8 cellular contexts compared by ENCODE assay signal in genomic region chr16:67659675-67660563, GRCh38. TPM values are rescaled to one million over a fixed set of nuclear protein-coding genes. Genes with fewer than 3 reads are reported as not detected.
DNase-seq lines count a peak whose midpoint lies in the region; ATAC-seq and TF ChIP-seq lines count a peak whose summit lies in the region.

ACD (minus strand) TSS chr16:67660260; CDS start chr16:67660220, 40 bp downstream.

- peak; percentile 91 for TF ChIP-seq POLR2A in GM18526 (IDR thresholded peaks at IDR 0.05; ENCODE audit: extremely low read depth, insufficient read length)
- TF ChIP-seq POLR2A in spleen (IDR thresholded peaks at IDR 0.05): peak; percentile 69 to 73 (median 73)

- peak within 1 kb of the TSS; percentile 81 to 99 (median 96) for H3K27ac ChIP-seq in spleen

- POLR2A ChIA-PET in activated B cell treated with CpG ODN at 0.5 μM for 24 hours (lab: Charles Lee): interaction anchor here (0.6 to 3.6 kb wide), 28 partner anchors 9 to 425 kb away, joined by 3 to 32 read pairs (median 4); partner anchors contain the start of genes ATP6V0D1, CARMIL2, CTCF and FHOD1

- H3K27me3 ChIP-seq in spleen (replicated peaks in 1 of 7): peaks cover 0 to 3% (median 0%) of the 10 kb centered on the region in 7 donors

- H3K4me3 ChIP-seq in cardiac fibroblast (replicated peaks in 1 of 2; ENCODE audit: low read depth in 2 of 2, low read length in 2 of 2) (peak within 1 kb of the TSS; percentile 83 to 87), spleen (peak within 1 kb of the TSS; percentile 65 to 97 (median 89))

- peaks cover 26% of the 10 kb centered on the region for H3K4me1 Mint-ChIP-seq in activated B cell treated with CpG ODN at 0.5 μM for 24 hours
- H3K4me1 Mint-ChIP-seq in immature natural killer cell: peaks cover 9 to 19% of the 10 kb centered on the region in 2 donors

- DNase-seq in ACHN (peak; percentile 96), NCI-H2196 treated with DMSO at 0.1 percent for 48 hours (lab: John Stamatoyannopoulos, UW; ENCODE audit: unreplicated experiment) (peak; percentile 45), activated B cell treated with CpG ODN at 0.5 μM for 24 hours (peak; percentile 98), cardiac fibroblast (ENCODE audit: low read depth in 2 of 2) (peak; percentile 90 to 91), immature natural killer cell (peak; percentile 92 to 94 (median 94)), spleen (peak; percentile 98)

- H3K36me3 Mint-ChIP-seq in activated B cell treated with CpG ODN at 0.5 μM for 24 hours (ENCODE audit: low read depth): peaks cover 34% of the 10 kb centered on the region
- H3K36me3 Mint-ChIP-seq in immature natural killer cell: peaks cover 0 to 3% (median 0%) of the 10 kb centered on the region in 3 donors

- H3K9me3 Mint-ChIP-seq in activated B cell treated with CpG ODN at 0.5 μM for 24 hours: no peaks in the 10 kb centered on the region
- no peaks in the 10 kb centered on the region for H3K9me3 Mint-ChIP-seq in immature natural killer cell

- intact Hi-C loops in activated B cell treated with CpG ODN at 0.5 μM for 24 hours (cut with micrococcal nuclease) (loop anchor here (1.0 to 10.0 kb wide), 11 partner anchors 15 to 575 kb away; partner anchors contain the start of genes ATP6V0D1, B3GNT9, CARMIL2 and CENPT), spleen (cut with DNase I; ENCODE audit: low total_unique reads) (no loop called here)

- H3K27ac Mint-ChIP-seq in activated B cell treated with CpG ODN at 0.5 μM for 24 hours: peak within 1 kb of the TSS; percentile 94
- H3K27ac Mint-ChIP-seq in immature natural killer cell: peak within 1 kb of the TSS; percentile 89 to 98 (median 96)

- 0 to 1% (median 0%) methylated on average over 13 to 83 of the region's 83 CpGs for WGBS in spleen, 5 donors

- peaks cover 15 to 54% (median 27%) of the 10 kb centered on the region in 6 donors for H3K4me1 ChIP-seq in spleen

- TF ChIP-seq CTCF in activated B cell treated with CpG ODN at 0.5 μM for 24 hours (IDR thresholded peaks at IDR 0.05) (no peak), cardiac fibroblast (IDR thresholded peaks at IDR 0.05; ENCODE audit: low read depth, low read length) (no peak), spleen (IDR thresholded peaks at IDR 0.05 in 8 of 11, conservative IDR thresholded peaks at IDR 0.05 in 3 of 11) (no peak)

- H3K9me3 ChIP-seq in spleen: no peaks in the 10 kb centered on the region

- H3K36me3 ChIP-seq in spleen: peaks cover 0 to 71% (median 22%) of the 10 kb centered on the region in 6 donors

- H3K4me3 Mint-ChIP-seq in activated B cell treated with CpG ODN at 0.5 μM for 24 hours (peak within 1 kb of the TSS; percentile 94), immature natural killer cell (peak within 1 kb of the TSS; percentile 92 to 95 (median 94))

- CTCF ChIA-PET in activated B cell treated with CpG ODN at 0.5 μM for 24 hours (lab: Charles Lee): interaction anchor here (1.0 to 2.3 kb wide), 6 partner anchors 9 to 179 kb away, joined by 3 to 8 read pairs (median 4); partner anchors contain the start of genes ATP6V0D1 and CARMIL2

- H3K27me3 Mint-ChIP-seq in activated B cell treated with CpG ODN at 0.5 μM for 24 hours (no peaks in the 10 kb centered on the region), immature natural killer cell (ENCODE audit: low read depth in 3 of 3) (peaks cover 8 to 14% (median 11%) of the 10 kb centered on the region in 3 donors)

- in situ Hi-C loops in ACHN (cut with HindIII; ENCODE audit: low pct_ligation_motif_present, low pct_unique_long_range_greater_than_20kb, low sequenced_read_pairs): no loop called here

- peak; percentile 45 for ATAC-seq in HG03064 (IDR thresholded peaks at IDR 0.05; ENCODE audit: low read depth, unreplicated experiment)
- ATAC-seq in activated B cell treated with CpG ODN at 0.5 μM for 24 hours (ENCODE audit: low read depth): peak; percentile 73

RNA-seq across cellular contexts. Expression of gene ACD, which starts in this region (rescaled TPM):
- total RNA-seq in activated B cell treated with CpG ODN at 0.5 μM for 24 hours: 38.2 and 41.4 TPM in 2 replicates
- polyA plus RNA-seq in immature natural killer cell: 10 to 100 TPM; 31.0 to 51.2 (median 39.2) TPM
- 10 to 100 TPM; 18.1 to 31.7 (median 24.4) TPM for total RNA-seq in spleen
- polyA plus RNA-seq in spleen: 10 to 100 TPM; 16.9 to 25.2 (median 18.1) TPM

Comparison
In these comparisons a context has a peak if more than half of its experiments do, and no peak if none do; other contexts are left out.
1. Peak in every context shown above with its lines: DNase-seq, ATAC-seq, H3K4me3 ChIP-seq and H3K27ac ChIP-seq.
2. DNase-seq: peak in every context shown above with its lines; median percentile 98 in activated B cell treated with CpG ODN at 0.5 μM for 24 hours; 98 in spleen; 96 in ACHN; 94 in immature natural killer cell; 90 in cardiac fibroblast; 45 in NCI-H2196 treated with DMSO at 0.1 percent for 48 hours.